ENCODE assay signal across 8 cellular contexts in the genomic region with DNA sequence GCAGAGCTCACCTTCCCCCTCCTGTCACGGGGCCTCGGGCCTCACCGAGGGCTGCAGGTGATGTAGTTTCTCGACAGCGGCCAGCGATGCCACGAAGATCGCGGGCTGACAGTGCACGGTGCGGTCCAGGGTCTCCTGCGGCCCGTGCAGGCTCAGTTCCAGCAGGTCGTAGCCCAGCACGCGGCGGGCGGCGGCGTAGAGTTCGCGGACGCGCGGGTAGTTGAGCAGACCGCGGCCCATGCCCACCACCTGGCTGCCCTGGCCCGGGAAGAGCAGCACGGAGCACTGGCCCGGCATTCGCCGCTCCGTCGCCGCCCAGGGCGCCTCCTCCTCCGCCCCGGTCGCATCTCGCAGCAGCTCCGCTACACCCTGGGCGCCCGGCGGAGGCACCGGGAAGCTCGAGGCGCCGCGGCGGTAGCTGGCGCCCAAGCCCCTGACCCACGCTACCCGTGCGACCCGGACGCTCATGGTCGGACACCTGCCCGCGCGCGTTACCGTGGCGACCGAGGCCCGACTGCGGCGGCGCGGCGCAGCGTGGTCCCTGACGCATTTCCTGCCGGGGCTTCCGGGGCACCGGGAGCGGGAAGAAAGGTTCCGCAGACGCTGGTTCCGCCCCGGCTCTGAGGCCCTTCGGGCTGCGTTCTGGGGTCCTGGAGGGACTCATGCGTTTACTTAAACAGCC. TPM values are rescaled to one million over a fixed set of nuclear protein-coding genes. Genes with fewer than 3 reads are reported as not detected.
DNase-seq lines count a peak whose midpoint lies in the region; ATAC-seq and TF ChIP-seq lines count a peak whose summit lies in the region.

TSS of gene MCAT (minus strand) at position 518 of the 682 bp plus-strand sequence. CDS start at position 468, 50 bp downstream.

- H3K4me1 ChIP-seq in right lobe of liver, result peaks cover 0 to 11% (median 3%) of the 10 kb centered on the region in 4 donors

- no peak for TF ChIP-seq CTCF in right lobe of liver (IDR thresholded peaks at IDR 0.05)

- peak; percentile 62 for TF ChIP-seq POLR2A in right lobe of liver (IDR thresholded peaks at IDR 0.05)

- H3K9me3 ChIP-seq in right lobe of liver, result no peaks in the 10 kb centered on the region

- H3K36me3 ChIP-seq in right lobe of liver, result peaks cover 0 to 13% (median 6%) of the 10 kb centered on the region in 4 donors

- DNase-seq in AG08395 (ENCODE audit: low spot score) (peak; percentile 92), NCI-H748 treated with DMSO at 0.1 percent for 48 hours (lab: John Stamatoyannopoulos, UW) (peak; percentile 48), dermis microvascular lymphatic vessel endothelial cell (ENCODE audit: low read depth in 2 of 2) (peak; percentile 61 to 67), right lobe of liver (peak; percentile 87 to 90 (median 88))
- DNase-seq in activated CD4-positive, alpha-beta T cell treated with anti-CD3 and anti-CD28 coated beads, Interleukin-2, amount 50 U/mL, for 48 hours, result peak; percentile 82 to 87
- DNase-seq in stimulated activated CD4-positive, alpha-beta T cell treated with anti-CD3 and anti-CD28 coated beads, Interleukin-4, amount 100 ng/mL, for 1 hour, result peak; percentile 82

- H3K27ac ChIP-seq in right lobe of liver, result peak within 1 kb of the TSS in 2 of 3 donors; percentile 39 to 41

- H3K27me3 ChIP-seq in right lobe of liver, result no peaks in the 10 kb centered on the region

- intact Hi-C loops in right lobe of liver (cut with DNase I), result no loop called here

- ATAC-seq in GM19023 (IDR thresholded peaks at IDR 0.05; ENCODE audit: unreplicated experiment), result peak; percentile 74
- peak; percentile 84 for ATAC-seq in HG03342 (IDR thresholded peaks at IDR 0.05; ENCODE audit: unreplicated experiment)
- peak; percentile 88 to 96 (median 94) for ATAC-seq in right lobe of liver

- peak within 1 kb of the TSS; percentile 93 to 99 (median 98) for H3K4me3 ChIP-seq in right lobe of liver

- no CpG with 5 or more reads among the region's 83 CpGs for WGBS in right lobe of liver (ENCODE audit: insufficient coverage, low coverage, low lambda C conversion rate, missing lambda C conversion rate)

RNA-seq across cellular contexts. Expression of gene MCAT, which starts in this region (rescaled TPM):
- total RNA-seq in dermis microvascular lymphatic vessel endothelial cell (6.8 and 12.9 TPM in 2 replicates), right lobe of liver (10 to 100 TPM in 4 of 6 experiments, 1 to 10 TPM in 2; 8.8 to 22.3 (median 11.4) TPM)

Comparison
In these comparisons a context has a peak if more than half of its experiments do, and no peak if none do; other contexts are left out.
1. Peak in every context shown above with its lines: DNase-seq, ATAC-seq, H3K4me3 ChIP-seq and H3K27ac ChIP-seq.